Comparison of ENCODE assay signal across 20 cellular contexts in genomic region chr10:110827410-110827809, GRCh38. TPM values are rescaled to one million over a fixed set of nuclear protein-coding genes. Genes with fewer than 3 reads are reported as not detected.
DNase-seq lines count a peak whose midpoint lies in the region; ATAC-seq, FAIRE-seq and TF ChIP-seq lines count a peak whose summit lies in the region.
"Had no signal": no experiment of that assay in that cellular context is flagged by ENCODE, and none has a peak within 500 bp of the region (broad histone marks: within the 10 kb centered on the region; RNA-seq: fewer than 3 reads in every experiment).

No MANE protein-coding gene starts in this region.

- H3F3A ChIP-seq in neural progenitor cell (ENCODE audit: low read depth): peaks cover 16% of the 10 kb centered on the region

- FAIRE-seq in HTR-8/SVneo (lab: Jason Lieb, UNC): no peak
- FAIRE-seq: frontal cortex, islet of Langerhans had no signal

- H3K4me2 ChIP-seq in neural progenitor cell: no peak overlapping the region
- H3K4me2 ChIP-seq: GM23338 had no signal

- H3K27me3 ChIP-seq in cardiac muscle cell: no peaks in the 10 kb centered on the region
- H3K27me3 ChIP-seq in neural progenitor cell: no peaks in the 10 kb centered on the region
- H3K27me3 ChIP-seq in tibial artery: no peaks in the 10 kb centered on the region

- no peaks in the 10 kb centered on the region for H4K20me1 ChIP-seq in neural progenitor cell (ENCODE audit: low read depth)

- peak overlapping the region; percentile 40 for H3K27ac ChIP-seq in cardiac muscle cell
- peak overlapping the region; percentile 29 to 45 for H3K27ac ChIP-seq in coronary artery
- no peak overlapping the region for H3K27ac ChIP-seq in neural progenitor cell
- peak overlapping the region; percentile 20 to 52 for H3K27ac ChIP-seq in tibial artery

- H3K9ac ChIP-seq in neural progenitor cell: no peak overlapping the region

- peaks cover 6% of the 10 kb centered on the region for H3K36me3 ChIP-seq in cardiac muscle cell
- H3K36me3 ChIP-seq in neural progenitor cell: no peaks in the 10 kb centered on the region
- H3K36me3 ChIP-seq in tibial artery: no peaks in the 10 kb centered on the region

- H3K4me1 ChIP-seq in cardiac muscle cell (ENCODE audit: low read depth): peaks cover 40% of the 10 kb centered on the region
- peaks cover 37% of the 10 kb centered on the region for H3K4me1 ChIP-seq in neural progenitor cell
- H3K4me1 ChIP-seq in tibial artery: peaks cover 0 to 28% (median 21%) of the 10 kb centered on the region in 4 donors

- H3K9me3 Mint-ChIP-seq in neural progenitor cell (no peaks in the 10 kb centered on the region), glutamatergic neuron (ENCODE audit: unreplicated experiment) (peaks cover 2% of the 10 kb centered on the region)
- H3K9me3 Mint-ChIP-seq: CD8-positive, alpha-beta memory T cell; GM23338 had no signal

- H3K36me3 Mint-ChIP-seq in neural progenitor cell (no peaks in the 10 kb centered on the region), glutamatergic neuron (ENCODE audit: unreplicated experiment) (no peaks in the 10 kb centered on the region)
- H3K36me3 Mint-ChIP-seq: activated naive CD8-positive, alpha-beta T cell; CD8-positive, alpha-beta memory T cell had no signal

- H3K27me3 Mint-ChIP-seq in neural progenitor cell (ENCODE audit: insufficient read depth, low read depth) (peaks cover 7% of the 10 kb centered on the region), glutamatergic neuron (ENCODE audit: unreplicated experiment) (peaks cover 1% of the 10 kb centered on the region)
- H3K27me3 Mint-ChIP-seq: activated naive CD8-positive, alpha-beta T cell; CD8-positive, alpha-beta memory T cell had no signal

- intact Hi-C loops in left ventricle myocardium superior (cut with micrococcal nuclease) (no loop called here), tibial artery (cut with DNase I; ENCODE audit: low total_unique reads) (no loop called here)

- peak overlapping the region; percentile 83 for H3K27ac Mint-ChIP-seq in neural progenitor cell
- no peak overlapping the region for H3K27ac Mint-ChIP-seq in glutamatergic neuron (ENCODE audit: unreplicated experiment)
- H3K27ac Mint-ChIP-seq: activated naive CD8-positive, alpha-beta T cell; GM23338 had no signal

- ATAC-seq in left ventricle myocardium superior (no peak), GM21825 (IDR thresholded peaks at IDR 0.05; ENCODE audit: unreplicated experiment) (no peak)
- ATAC-seq: GM23338 had no signal

- H2AFZ ChIP-seq in neural progenitor cell (replicated peaks): no peak overlapping the region
- H2AFZ ChIP-seq: GM23338 had no signal

- H3K4me1 Mint-ChIP-seq in neural progenitor cell: peaks cover 84% of the 10 kb centered on the region
- peaks cover 17% of the 10 kb centered on the region for H3K4me1 Mint-ChIP-seq in glutamatergic neuron (ENCODE audit: low read depth, unreplicated experiment)

- no peaks in the 10 kb centered on the region for H3K9me3 ChIP-seq in cardiac muscle cell (ENCODE audit: low read depth)
- H3K9me3 ChIP-seq in neural progenitor cell (ENCODE audit: low read depth): no peaks in the 10 kb centered on the region
- H3K9me3 ChIP-seq in tibial artery: no peaks in the 10 kb centered on the region

- no peak for TF ChIP-seq CTCF in cardiac muscle cell (IDR thresholded peaks at IDR 0.05; ENCODE audit: low read depth, low read length)
- TF ChIP-seq CTCF in coronary artery (IDR thresholded peaks at IDR 0.05): no peak
- TF ChIP-seq CTCF in neural progenitor cell (IDR thresholded peaks at IDR 0.05): no peak
- TF ChIP-seq CTCF in tibial artery (IDR thresholded peaks at IDR 0.05): no peak
- TF ChIP-seq CTCF in glutamatergic neuron (IDR thresholded peaks at IDR 0.05; ENCODE audit: partially characterized antibody, unreplicated experiment): no peak

- no peaks in the 10 kb centered on the region for H3K79me2 ChIP-seq in neural progenitor cell (ENCODE audit: low read depth)

- H3K4me3 Mint-ChIP-seq in neural progenitor cell: peak overlapping the region; percentile 46
- H3K4me3 Mint-ChIP-seq in glutamatergic neuron (ENCODE audit: unreplicated experiment): no peak overlapping the region
- H3K4me3 Mint-ChIP-seq: activated naive CD8-positive, alpha-beta T cell; CD8-positive, alpha-beta memory T cell; GM23338 had no signal

- DNase-seq in cardiac muscle cell (ENCODE audit: low read depth in 1 of 2, low spot score in 1 of 2): peak in 1 of 2 donors; percentile 23
- no peak for DNase-seq in left ventricle myocardium superior
- no peak for DNase-seq in coronary artery (ENCODE audit: low spot score)
- DNase-seq in neural progenitor cell (ENCODE audit: low spot score): no peak
- no peak for DNase-seq in tibial artery
- DNase-seq in glutamatergic neuron: no peak
- no peak for DNase-seq in HTR-8/SVneo (ENCODE audit: insufficient read length, low spot score)
- DNase-seq: activated CD4-positive, alpha-beta T cell treated with anti-CD3 and anti-CD28 coated beads for 4 hours; activated T-cell treated with anti-CD3 and anti-CD28 coated beads for 4 hours; CD8-positive, alpha-beta memory T cell; GF-D8; midbrain; MV-4-11; SHP77 treated with DMSO at 0.1 percent for 48 hours; T1000 had no signal

- H3K4me3 ChIP-seq in cardiac muscle cell: no peak overlapping the region
- no peak overlapping the region for H3K4me3 ChIP-seq in coronary artery
- no peak overlapping the region for H3K4me3 ChIP-seq in neural progenitor cell
- H3K4me3 ChIP-seq in tibial artery: no peak overlapping the region
- H3K4me3 ChIP-seq: GM23338 had no signal

RNA-seq across cellular contexts. Expression of gene PDCD4, which starts 44.3 kb away (rescaled TPM):
- total RNA-seq in cardiac muscle cell (54.0 and 84.9 TPM in 2 replicates), left ventricle myocardium superior (82.4 TPM), neural progenitor cell (ENCODE audit: low replicate concordance) (57.7 and 106 TPM in 2 replicates), glutamatergic neuron (ENCODE audit: unreplicated experiment) (149 TPM)
- polyA plus RNA-seq in cardiac muscle cell: 98.7 and 160 TPM in 2 replicates
